ENCODE assay signal across 25 cellular contexts in genomic region chr5:86768699-86769202, GRCh38.
"Had no signal": no experiment of that assay in that cellular context is flagged by ENCODE, and none has a peak within 500 bp of the region (broad histone marks: within the 10 kb centered on the region; RNA-seq: fewer than 3 reads in every experiment).

No MANE protein-coding gene starts in this region.

- ATAC-seq: Panc1, PC-3, T-cell had no signal

- H3K36me3 Mint-ChIP-seq: T-cell had no signal

- H3K4me2 ChIP-seq: SK-N-SH had no signal

- H3K27me3 Mint-ChIP-seq: IgD-negative memory B cell, T-cell had no signal

- H3K9ac ChIP-seq: SK-N-SH had no signal

- H3K4me1 Mint-ChIP-seq: IgD-negative memory B cell, T-cell had no signal

- DNase-seq: KBM-7, MV-4-11, NCI-H1048, NCI-H1105, NCI-H1417, NCI-H1436 treated with DMSO at 0.1 percent for 48 hours, NCI-H1694, NCI-H187 treated with DMSO at 0.1 percent for 48 hours, NCI-H2081, NCI-H2107, NCI-H226, NCI-H446, NCI-H510A, NCI-H524 treated with DMSO at 0.1 percent for 48 hours, NCI-H69, NCI-H774, PC-3, SHP77, SK-N-SH, SW 1271, T-cell had no signal

- H3K4me3 Mint-ChIP-seq: IgD-negative memory B cell, T-cell had no signal

- H3K27ac ChIP-seq: HL-60, RWPE1 had no signal

- H3K27ac Mint-ChIP-seq: IgD-negative memory B cell, T-cell had no signal

- H3K9me3 ChIP-seq: SK-N-SH had no signal
